1 cellular context compared by ENCODE assay signal in the genomic region with DNA sequence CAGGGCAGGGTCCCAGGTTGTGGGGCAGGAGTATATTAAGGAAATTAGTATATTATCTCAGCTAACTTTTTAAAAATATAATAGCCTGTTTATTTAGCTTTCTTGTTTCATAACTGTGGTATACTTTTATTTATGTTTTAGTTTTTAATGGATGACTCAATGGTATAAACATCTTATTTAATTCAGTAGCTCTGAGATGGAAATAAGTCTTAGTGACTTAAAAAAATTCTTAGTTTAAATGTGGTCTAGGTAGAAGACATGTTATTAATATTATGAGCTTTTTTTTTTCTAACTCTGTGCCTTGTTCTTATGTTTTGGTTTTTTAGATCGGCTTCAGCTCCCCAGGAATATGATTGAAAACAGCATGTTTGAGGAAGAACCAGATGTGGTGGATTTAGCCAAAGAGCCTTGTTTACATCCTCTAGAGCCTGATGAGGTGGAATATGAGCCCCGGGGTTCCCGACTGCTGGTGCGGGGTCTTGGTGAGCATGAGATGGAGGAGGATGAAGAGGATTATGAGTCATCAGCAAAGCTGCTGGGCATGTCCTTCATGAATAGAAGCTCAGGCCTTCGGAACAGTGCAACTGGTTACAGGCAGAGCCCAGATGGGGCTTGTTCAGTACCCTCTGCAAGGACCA.
TF ChIP-seq lines count a peak whose summit lies in the region.

No MANE protein-coding gene starts in this region.

TF ChIP-seq in GM23338, 12 proteins besides CTCF, POLR2A, EP300 and RAD21:
- TF ChIP-seq, protein P1, sequence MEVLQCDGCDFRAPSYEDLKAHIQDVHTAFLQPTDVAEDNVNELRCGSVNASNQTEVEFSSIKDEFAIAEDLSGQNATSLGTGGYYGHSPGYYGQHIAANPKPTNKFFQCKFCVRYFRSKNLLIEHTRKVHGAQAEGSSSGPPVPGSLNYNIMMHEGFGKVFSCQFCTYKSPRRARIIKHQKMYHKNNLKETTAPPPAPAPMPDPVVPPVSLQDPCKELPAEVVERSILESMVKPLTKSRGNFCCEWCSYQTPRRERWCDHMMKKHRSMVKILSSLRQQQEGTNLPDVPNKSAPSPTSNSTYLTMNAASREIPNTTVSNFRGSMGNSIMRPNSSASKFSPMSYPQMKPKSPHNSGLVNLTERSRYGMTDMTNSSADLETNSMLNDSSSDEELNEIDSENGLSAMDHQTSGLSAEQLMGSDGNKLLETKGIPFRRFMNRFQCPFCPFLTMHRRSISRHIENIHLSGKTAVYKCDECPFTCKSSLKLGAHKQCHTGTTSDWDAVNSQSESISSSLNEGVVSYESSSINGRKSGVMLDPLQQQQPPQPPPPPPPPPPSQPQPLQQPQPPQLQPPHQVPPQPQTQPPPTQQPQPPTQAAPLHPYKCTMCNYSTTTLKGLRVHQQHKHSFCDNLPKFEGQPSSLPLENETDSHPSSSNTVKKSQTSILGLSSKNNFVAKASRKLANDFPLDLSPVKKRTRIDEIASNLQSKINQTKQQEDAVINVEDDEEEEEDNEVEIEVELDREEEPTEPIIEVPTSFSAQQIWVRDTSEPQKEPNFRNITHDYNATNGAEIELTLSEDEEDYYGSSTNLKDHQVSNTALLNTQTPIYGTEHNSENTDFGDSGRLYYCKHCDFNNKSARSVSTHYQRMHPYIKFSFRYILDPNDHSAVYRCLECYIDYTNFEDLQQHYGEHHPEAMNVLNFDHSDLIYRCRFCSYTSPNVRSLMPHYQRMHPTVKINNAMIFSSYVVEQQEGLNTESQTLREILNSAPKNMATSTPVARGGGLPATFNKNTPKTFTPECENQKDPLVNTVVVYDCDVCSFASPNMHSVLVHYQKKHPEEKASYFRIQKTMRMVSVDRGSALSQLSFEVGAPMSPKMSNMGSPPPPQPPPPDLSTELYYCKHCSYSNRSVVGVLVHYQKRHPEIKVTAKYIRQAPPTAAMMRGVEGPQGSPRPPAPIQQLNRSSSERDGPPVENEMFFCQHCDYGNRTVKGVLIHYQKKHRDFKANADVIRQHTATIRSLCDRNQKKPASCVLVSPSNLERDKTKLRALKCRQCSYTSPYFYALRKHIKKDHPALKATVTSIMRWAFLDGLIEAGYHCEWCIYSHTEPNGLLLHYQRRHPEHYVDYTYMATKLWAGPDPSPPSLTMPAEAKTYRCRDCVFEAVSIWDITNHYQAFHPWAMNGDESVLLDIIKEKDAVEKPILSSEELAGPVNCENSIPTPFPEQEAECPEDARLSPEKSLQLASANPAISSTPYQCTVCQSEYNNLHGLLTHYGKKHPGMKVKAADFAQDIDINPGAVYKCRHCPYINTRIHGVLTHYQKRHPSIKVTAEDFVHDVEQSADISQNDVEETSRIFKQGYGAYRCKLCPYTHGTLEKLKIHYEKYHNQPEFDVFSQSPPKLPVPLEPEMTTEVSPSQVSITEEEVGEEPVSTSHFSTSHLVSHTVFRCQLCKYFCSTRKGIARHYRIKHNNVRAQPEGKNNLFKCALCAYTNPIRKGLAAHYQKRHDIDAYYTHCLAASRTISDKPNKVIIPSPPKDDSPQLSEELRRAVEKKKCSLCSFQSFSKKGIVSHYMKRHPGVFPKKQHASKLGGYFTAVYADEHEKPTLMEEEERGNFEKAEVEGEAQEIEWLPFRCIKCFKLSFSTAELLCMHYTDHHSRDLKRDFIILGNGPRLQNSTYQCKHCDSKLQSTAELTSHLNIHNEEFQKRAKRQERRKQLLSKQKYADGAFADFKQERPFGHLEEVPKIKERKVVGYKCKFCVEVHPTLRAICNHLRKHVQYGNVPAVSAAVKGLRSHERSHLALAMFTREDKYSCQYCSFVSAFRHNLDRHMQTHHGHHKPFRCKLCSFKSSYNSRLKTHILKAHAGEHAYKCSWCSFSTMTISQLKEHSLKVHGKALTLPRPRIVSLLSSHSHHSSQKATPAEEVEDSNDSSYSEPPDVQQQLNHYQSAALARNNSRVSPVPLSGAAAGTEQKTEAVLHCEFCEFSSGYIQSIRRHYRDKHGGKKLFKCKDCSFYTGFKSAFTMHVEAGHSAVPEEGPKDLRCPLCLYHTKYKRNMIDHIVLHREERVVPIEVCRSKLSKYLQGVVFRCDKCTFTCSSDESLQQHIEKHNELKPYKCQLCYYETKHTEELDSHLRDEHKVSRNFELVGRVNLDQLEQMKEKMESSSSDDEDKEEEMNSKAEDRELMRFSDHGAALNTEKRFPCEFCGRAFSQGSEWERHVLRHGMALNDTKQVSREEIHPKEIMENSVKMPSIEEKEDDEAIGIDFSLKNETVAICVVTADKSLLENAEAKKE (CRISPR knock-in tag; IDR thresholded peaks at IDR 0.05): no peak
- TF ChIP-seq EZH2 (IDR thresholded peaks at IDR 0.05; ENCODE audit: low read depth, unreplicated experiment): no peak
- TF ChIP-seq, protein P2, sequence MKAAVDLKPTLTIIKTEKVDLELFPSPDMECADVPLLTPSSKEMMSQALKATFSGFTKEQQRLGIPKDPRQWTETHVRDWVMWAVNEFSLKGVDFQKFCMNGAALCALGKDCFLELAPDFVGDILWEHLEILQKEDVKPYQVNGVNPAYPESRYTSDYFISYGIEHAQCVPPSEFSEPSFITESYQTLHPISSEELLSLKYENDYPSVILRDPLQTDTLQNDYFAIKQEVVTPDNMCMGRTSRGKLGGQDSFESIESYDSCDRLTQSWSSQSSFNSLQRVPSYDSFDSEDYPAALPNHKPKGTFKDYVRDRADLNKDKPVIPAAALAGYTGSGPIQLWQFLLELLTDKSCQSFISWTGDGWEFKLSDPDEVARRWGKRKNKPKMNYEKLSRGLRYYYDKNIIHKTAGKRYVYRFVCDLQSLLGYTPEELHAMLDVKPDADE (IDR thresholded peaks at IDR 0.05): no peak
- TF ChIP-seq ZNF331 (CRISPR knock-in tag; IDR thresholded peaks at IDR 0.05; ENCODE audit: low read depth): no peak
- TF ChIP-seq JUNB (IDR thresholded peaks at IDR 0.05; ENCODE audit: unreplicated experiment): no peak
- no peak for TF ChIP-seq EZH2phosphoT487 (IDR thresholded peaks at IDR 0.05; ENCODE audit: unreplicated experiment)
- TF ChIP-seq, protein P3, sequence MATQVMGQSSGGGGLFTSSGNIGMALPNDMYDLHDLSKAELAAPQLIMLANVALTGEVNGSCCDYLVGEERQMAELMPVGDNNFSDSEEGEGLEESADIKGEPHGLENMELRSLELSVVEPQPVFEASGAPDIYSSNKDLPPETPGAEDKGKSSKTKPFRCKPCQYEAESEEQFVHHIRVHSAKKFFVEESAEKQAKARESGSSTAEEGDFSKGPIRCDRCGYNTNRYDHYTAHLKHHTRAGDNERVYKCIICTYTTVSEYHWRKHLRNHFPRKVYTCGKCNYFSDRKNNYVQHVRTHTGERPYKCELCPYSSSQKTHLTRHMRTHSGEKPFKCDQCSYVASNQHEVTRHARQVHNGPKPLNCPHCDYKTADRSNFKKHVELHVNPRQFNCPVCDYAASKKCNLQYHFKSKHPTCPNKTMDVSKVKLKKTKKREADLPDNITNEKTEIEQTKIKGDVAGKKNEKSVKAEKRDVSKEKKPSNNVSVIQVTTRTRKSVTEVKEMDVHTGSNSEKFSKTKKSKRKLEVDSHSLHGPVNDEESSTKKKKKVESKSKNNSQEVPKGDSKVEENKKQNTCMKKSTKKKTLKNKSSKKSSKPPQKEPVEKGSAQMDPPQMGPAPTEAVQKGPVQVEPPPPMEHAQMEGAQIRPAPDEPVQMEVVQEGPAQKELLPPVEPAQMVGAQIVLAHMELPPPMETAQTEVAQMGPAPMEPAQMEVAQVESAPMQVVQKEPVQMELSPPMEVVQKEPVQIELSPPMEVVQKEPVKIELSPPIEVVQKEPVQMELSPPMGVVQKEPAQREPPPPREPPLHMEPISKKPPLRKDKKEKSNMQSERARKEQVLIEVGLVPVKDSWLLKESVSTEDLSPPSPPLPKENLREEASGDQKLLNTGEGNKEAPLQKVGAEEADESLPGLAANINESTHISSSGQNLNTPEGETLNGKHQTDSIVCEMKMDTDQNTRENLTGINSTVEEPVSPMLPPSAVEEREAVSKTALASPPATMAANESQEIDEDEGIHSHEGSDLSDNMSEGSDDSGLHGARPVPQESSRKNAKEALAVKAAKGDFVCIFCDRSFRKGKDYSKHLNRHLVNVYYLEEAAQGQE (IDR thresholded peaks at IDR 0.05; ENCODE audit: unreplicated experiment): no peak
- TF ChIP-seq POLR2AphosphoS5 (IDR thresholded peaks at IDR 0.05; ENCODE audit: low read depth): no peak
- no peak for TF ChIP-seq CREB1 (CRISPR knock-in tag; IDR thresholded peaks at IDR 0.05; ENCODE audit: low read depth)
- TF ChIP-seq ZNF114 (CRISPR knock-in tag; IDR thresholded peaks at IDR 0.05): no peak
- TF ChIP-seq STAT1 (IDR thresholded peaks at IDR 0.05; ENCODE audit: unreplicated experiment): no peak
- TF ChIP-seq NANOG (IDR thresholded peaks at IDR 0.05; ENCODE audit: borderline replicate concordance): no peak
TF ChIP-seq in GM23338: peak in this region for 0.
